1 cellular context compared by ENCODE assay signal in genomic region chr2:70891572-70892356, GRCh38.
A peak's percentile ranks its signal among the peaks of the same experiment; 100 is the strongest.
TF ChIP-seq lines count a peak whose summit lies in the region.

No MANE protein-coding gene starts in this region.

TF ChIP-seq in HepG2, 621 proteins besides CTCF, POLR2A, EP300 and RAD21 (continued from another document):
- TF ChIP-seq HNF1B (CRISPR knock-in tag; IDR thresholded peaks at IDR 0.05), result no peak
- TF ChIP-seq HMGXB3 (CRISPR knock-in tag; IDR thresholded peaks at IDR 0.05; ENCODE audit: borderline replicate concordance), result no peak
- peak; percentile 68 for TF ChIP-seq BCL6 (CRISPR knock-in tag; IDR thresholded peaks at IDR 0.05)
- no peak for TF ChIP-seq POGK (CRISPR knock-in tag; conservative IDR thresholded peaks at IDR 0.05)
- no peak for TF ChIP-seq TBL1XR1 (IDR thresholded peaks at IDR 0.05; ENCODE audit: borderline replicate concordance, low read length, partially characterized antibody)
- TF ChIP-seq TERF1 (CRISPR knock-in tag; IDR thresholded peaks at IDR 0.05), result no peak
- TF ChIP-seq ZNF264 (CRISPR knock-in tag; IDR thresholded peaks at IDR 0.05), result no peak
- no peak for TF ChIP-seq SP2 (CRISPR knock-in tag; IDR thresholded peaks at IDR 0.05)
- no peak for TF ChIP-seq NFRKB (IDR thresholded peaks at IDR 0.05)
- no peak for TF ChIP-seq SSRP1 (CRISPR knock-in tag; IDR thresholded peaks at IDR 0.05)
- TF ChIP-seq NFE2 (CRISPR knock-in tag; IDR thresholded peaks at IDR 0.05), result no peak
- TF ChIP-seq NRL (CRISPR knock-in tag; IDR thresholded peaks at IDR 0.05; ENCODE audit: borderline replicate concordance), result 0 out of 2 replicates have a peak, but pooled peaks have one; percentile 51
- TF ChIP-seq SALL1 (CRISPR knock-in tag; IDR thresholded peaks at IDR 0.05), result peak; percentile 52
- TF ChIP-seq ZNF432 (CRISPR knock-in tag; IDR thresholded peaks at IDR 0.05; ENCODE audit: borderline replicate concordance), result no peak
- TF ChIP-seq ZMYM2 (CRISPR knock-in tag; IDR thresholded peaks at IDR 0.05), result no peak
- no peak for TF ChIP-seq AGO1 (IDR thresholded peaks at IDR 0.05; ENCODE audit: low read depth, low read length, poor library complexity, severe bottlenecking)
- TF ChIP-seq ZNF703 (CRISPR knock-in tag; IDR thresholded peaks at IDR 0.05; ENCODE audit: borderline replicate concordance), result no peak
- no peak for TF ChIP-seq ZNF589 (CRISPR knock-in tag; conservative IDR thresholded peaks at IDR 0.05)
- TF ChIP-seq SMYD3 (CRISPR knock-in tag; IDR thresholded peaks at IDR 0.05), result no peak
- TF ChIP-seq ZNF282 (IDR thresholded peaks at IDR 0.05; ENCODE audit: partially characterized antibody), result no peak
- no peak for TF ChIP-seq ZNF296 (CRISPR knock-in tag; conservative IDR thresholded peaks at IDR 0.05)
- no peak for TF ChIP-seq ZSCAN22 (CRISPR knock-in tag; IDR thresholded peaks at IDR 0.05)
- TF ChIP-seq FIP1L1 (IDR thresholded peaks at IDR 0.05; ENCODE audit: borderline replicate concordance, insufficient read depth, low read depth, low read length), result no peak
- peak; percentile 51; the same call in 1 of the 2 replicates for TF ChIP-seq HNF4A (CRISPR knock-in tag; IDR thresholded peaks at IDR 0.05)
- TF ChIP-seq NR3C1 (CRISPR knock-in tag; IDR thresholded peaks at IDR 0.05), result no peak
- no peak for TF ChIP-seq PRDM15 (CRISPR knock-in tag; IDR thresholded peaks at IDR 0.05)
- no peak for TF ChIP-seq HIC2 (CRISPR knock-in tag; IDR thresholded peaks at IDR 0.05; ENCODE audit: low read depth)
- TF ChIP-seq USF2 (IDR thresholded peaks at IDR 0.05; ENCODE audit: low read depth, low read length), result no peak
- TF ChIP-seq USF2 (CRISPR knock-in tag; IDR thresholded peaks at IDR 0.05; ENCODE audit: borderline replicate concordance), result peak; percentile 62; the same call in 1 of the 2 replicates
- no peak for TF ChIP-seq MAFG (CRISPR knock-in tag; IDR thresholded peaks at IDR 0.05)
- 0 out of 2 replicates have a peak, but pooled peaks have one; percentile 9 for TF ChIP-seq RARA (CRISPR knock-in tag; IDR thresholded peaks at IDR 0.05)
- TF ChIP-seq NFAT5 (CRISPR knock-in tag; IDR thresholded peaks at IDR 0.05), result no peak
- TF ChIP-seq ZNF639 (CRISPR knock-in tag; conservative IDR thresholded peaks at IDR 0.05), result no peak
- peak; percentile 53; the same call in 1 of the 2 replicates for TF ChIP-seq SPEN (CRISPR knock-in tag; IDR thresholded peaks at IDR 0.05; ENCODE audit: low read depth)
- no peak for TF ChIP-seq ZNF674 (CRISPR knock-in tag; IDR thresholded peaks at IDR 0.05; ENCODE audit: low read depth)
TF ChIP-seq in HepG2: peak in this region for 16.
